ENCODE assay signal across 21 cellular contexts in genomic region chr2:70747284-70747683, GRCh38. TPM values are rescaled to one million over a fixed set of nuclear protein-coding genes. Genes with fewer than 3 reads are reported as not detected.
DNase-seq lines count a peak whose midpoint lies in the region; ATAC-seq, FAIRE-seq and TF ChIP-seq lines count a peak whose summit lies in the region.
"Had no signal": no experiment of that assay in that cellular context is flagged by ENCODE, and none has a peak within 500 bp of the region (broad histone marks: within the 10 kb centered on the region; RNA-seq: fewer than 3 reads in every experiment).

No MANE protein-coding gene starts in this region.

- peaks cover 5% of the 10 kb centered on the region for H3K36me3 Mint-ChIP-seq in endothelial cell (ENCODE audit: low read depth, unreplicated experiment)

- no TSS peak for BruUV-seq in HepG2 (replicated peaks; lab: Mats Ljungman, UMichigan)

- H3K27me3 ChIP-seq in HepG2 (ENCODE audit: control insufficient read depth in 1 of 2, insufficient read depth in 2 of 2, low read length in 2 of 2) (peaks cover 0 to 4% of the 10 kb centered on the region in 2 experiments; a peak in 1 of 5 replicates), right lobe of liver (no peaks in the 10 kb centered on the region), foreskin keratinocyte (peaks cover 37% of the 10 kb centered on the region)
- H3K27me3 ChIP-seq: BE2C had no signal

- no peaks in the 10 kb centered on the region for H3K4me1 ChIP-seq in HepG2 (ENCODE audit: insufficient read depth, low read length)
- H3K4me1 ChIP-seq in right lobe of liver = no peaks in the 10 kb centered on the region
- H3K4me1 ChIP-seq in foreskin keratinocyte = no peaks in the 10 kb centered on the region
- H3K4me1 ChIP-seq: BE2C, SJSA1 had no signal

- TF ChIP-seq CTCF in HepG2 (CRISPR knock-in tag; IDR thresholded peaks at IDR 0.05) (no peak), right lobe of liver (IDR thresholded peaks at IDR 0.05) (no peak), endothelial cell (IDR thresholded peaks at IDR 0.05; ENCODE audit: unreplicated experiment) (no peak), foreskin keratinocyte (conservative IDR thresholded peaks at IDR 0.05) (no peak)

- H3K79me2 ChIP-seq in HepG2 (ENCODE audit: insufficient read depth, low read length) = no peaks in the 10 kb centered on the region

- CTCF ChIA-PET in HepG2 (lab: Yijun Ruan, JAX; ENCODE audit: low intra/inter-chr PET ratio, low total read pairs) = no interaction called here

- peaks cover 12% of the 10 kb centered on the region for H3K4me1 Mint-ChIP-seq in endothelial cell (ENCODE audit: unreplicated experiment)

- H3K9me3 ChIP-seq in HepG2 (ENCODE audit: low read length) (no peaks in the 10 kb centered on the region), right lobe of liver (no peaks in the 10 kb centered on the region)
- H3K9me3 ChIP-seq: BE2C, SJSA1 had no signal

- no peak overlapping the region for H3K4me3 ChIP-seq in HepG2 (replicated peaks in 1 of 3; ENCODE audit: insufficient read depth in 1 of 3, low read depth in 2 of 3, low read length in 3 of 3)
- no peak overlapping the region for H3K4me3 ChIP-seq in right lobe of liver
- H3K4me3 ChIP-seq: SJSA1 had no signal

- H3K27ac ChIP-seq in HepG2 (ENCODE audit: extremely low read length, insufficient read depth, low read length) (no peak overlapping the region), right lobe of liver (no peak overlapping the region), foreskin keratinocyte (no peak overlapping the region)
- H3K27ac ChIP-seq: SJSA1 had no signal

- no peak for TF ChIP-seq EP300 in HepG2 (IDR thresholded peaks at IDR 0.05; ENCODE audit: low read depth in 2 of 2, low read length in 2 of 2)
- no peak for TF ChIP-seq EP300 in HepG2 (CRISPR knock-in tag; IDR thresholded peaks at IDR 0.05; ENCODE audit: borderline replicate concordance)

- H2AFZ ChIP-seq in HepG2 (ENCODE audit: low read length) = no peak overlapping the region

- H3K27ac Mint-ChIP-seq in endothelial cell (ENCODE audit: unreplicated experiment) = no peak overlapping the region

- H3K9me3 Mint-ChIP-seq in endothelial cell (ENCODE audit: unreplicated experiment) = no peaks in the 10 kb centered on the region

- peaks cover 2% of the 10 kb centered on the region for H3K27me3 Mint-ChIP-seq in endothelial cell (ENCODE audit: unreplicated experiment)

- peak overlapping the region; percentile 0 for H3K4me3 Mint-ChIP-seq in endothelial cell (ENCODE audit: unreplicated experiment)

- H3K9ac ChIP-seq in HepG2 (ENCODE audit: insufficient read depth, low read depth, low read length) = no peak overlapping the region

- in situ Hi-C loops in HepG2 (cut with HindIII; ENCODE audit: extremely low pct_ligation_motif_present, low pct_unique_long_range_greater_than_20kb) = no loop called here

- intact Hi-C loops in HepG2 (cut with micrococcal nuclease; ENCODE audit: unreplicated experiment) (no loop called here), right lobe of liver (cut with DNase I) (no loop called here)

- POLR2A ChIA-PET in HepG2 (lab: Yijun Ruan, JAX) = interaction anchor here (0.7 kb wide), 1 partner anchor 390 kb away, joined by 4 read pairs; no protein-coding TSS in a partner anchor

- TF ChIP-seq RAD21 in HepG2 (CRISPR knock-in tag; IDR thresholded peaks at IDR 0.05) = no peak

- FAIRE-seq in HepG2 (lab: Jason Lieb, UNC) = no peak
- FAIRE-seq: A204.1, D721Med, H54, RCC 7860 had no signal

- H3K4me2 ChIP-seq in HepG2 (ENCODE audit: low read depth, low read length) = no peak overlapping the region

- no peak for DNase-seq in HepG2 (ENCODE audit: low spot score)
- no peak for DNase-seq in right lobe of liver
- peak; percentile 5 for DNase-seq in NAMALWA (ENCODE audit: low spot score)
- no peak for DNase-seq in endothelial cell (ENCODE audit: low spot score)
- no peak for DNase-seq in NCI-H2171 treated with DMSO at 0.1 percent for 48 hours (lab: John Stamatoyannopoulos, UW)
- no peak for DNase-seq in foreskin keratinocyte
- DNase-seq in HPDE6-E6E7 (ENCODE audit: extremely low spot score) = no peak
- DNase-seq: BE2C, EL, GF-D8, NCI-H1694, NCI-H2081, NCI-H2171, NCI-H524 treated with DMSO at 0.1 percent for 48 hours, OCI-M1 had no signal

- no peaks in the 10 kb centered on the region for H4K20me1 ChIP-seq in HepG2 (ENCODE audit: insufficient read depth, low read length)

- no peak for TF ChIP-seq POLR2A in HepG2 (IDR thresholded peaks at IDR 0.05; ENCODE audit: insufficient read depth in 1 of 2, low read depth in 2 of 2, low read length in 2 of 2)
- no peak for TF ChIP-seq POLR2A in right lobe of liver (IDR thresholded peaks at IDR 0.05)

- ATAC-seq in HepG2 = no peak
- no peak for ATAC-seq in right lobe of liver
- ATAC-seq in foreskin keratinocyte = no peak

- WGBS in HepG2 (ENCODE audit: low lambda C conversion rate) = 35% methylated on average over 3 of the region's 3 CpGs
- WGBS in right lobe of liver (ENCODE audit: insufficient coverage, low coverage, low lambda C conversion rate, missing lambda C conversion rate) = 86% methylated on average over 2 of the region's 3 CpGs

- H3K36me3 ChIP-seq in HepG2 (replicated peaks in 1 of 2; ENCODE audit: control insufficient read depth in 1 of 2, insufficient read depth in 2 of 2, low read length in 2 of 2) = no peaks in the 10 kb centered on the region
- H3K36me3 ChIP-seq in right lobe of liver = no peaks in the 10 kb centered on the region
- H3K36me3 ChIP-seq: BE2C, SJSA1 had no signal

TF ChIP-seq in HepG2, 621 proteins besides CTCF, POLR2A, EP300 and RAD21 (continues in another document):
- 0 out of 2 replicates have a peak, but pooled peaks have one; percentile 11 for TF ChIP-seq GABPA (IDR thresholded peaks at IDR 0.05; ENCODE audit: low read depth, low read length)
- TF ChIP-seq GABPA (CRISPR knock-in tag; IDR thresholded peaks at IDR 0.05; ENCODE audit: low read depth) = no peak
- TF ChIP-seq ZNF180 (CRISPR knock-in tag; IDR thresholded peaks at IDR 0.05; ENCODE audit: borderline replicate concordance, low read depth) = no peak
- TF ChIP-seq HOXA7 (CRISPR knock-in tag; IDR thresholded peaks at IDR 0.05) = no peak

RNA-seq across cellular contexts. Expression of gene ADD2, which starts 20.7 kb away (rescaled TPM):
- total RNA-seq in HepG2 (2016; rRNA removed; fragmentation: Illumina TruSeq; extraction: Trizol) = 0.13 TPM in 1 of 2 replicates, not detected in the other
- total RNA-seq in HepG2 (2016; cell fraction: cytosol; rRNA removed; fragmentation: Illumina TruSeq; extraction: Trizol; ENCODE audit: low read depth) = not detected in 2 replicates
- 0.12 and 0.15 TPM in 2 replicates for total RNA-seq in HepG2 (2016; cell fraction: insoluble cytoplasmic fraction; rRNA removed; fragmentation: Illumina TruSeq; extraction: Trizol)
- 0.09 and 0.21 TPM in 2 replicates for total RNA-seq in HepG2 (2016; cell fraction: membrane; rRNA removed; fragmentation: Illumina TruSeq; extraction: Trizol)
- 0.34 TPM in 1 of 2 replicates, not detected in the other for total RNA-seq in HepG2 (2016; cell fraction: nucleus; rRNA removed; fragmentation: Illumina TruSeq; extraction: Trizol)
- 0.05 and 0.07 TPM in 2 replicates for polyA plus RNA-seq in HepG2 (2011; rRNA removed)
- polyA plus RNA-seq in HepG2 (2011; cell fraction: cytosol; rRNA removed) = 0.05 and 0.13 TPM in 2 replicates
- polyA plus RNA-seq in HepG2 (2011; cell fraction: nucleus; rRNA removed) = 0.05 and 0.19 TPM in 2 replicates
- polyA plus RNA-seq in HepG2 (2012) = 0.05 and 0.07 TPM in 2 replicates
- polyA plus RNA-seq in HepG2 (2016; cell fraction: cytosol; fragmentation: Illumina TruSeq; extraction: Trizol; ENCODE audit: low read depth) = 0.03 TPM in 1 of 2 replicates, not detected in the other
- 0.19 and 0.32 TPM in 2 replicates for polyA plus RNA-seq in HepG2 (2016; cell fraction: insoluble cytoplasmic fraction; fragmentation: Illumina TruSeq; extraction: Trizol; ENCODE audit: low read depth)
- 0.19 and 0.45 TPM in 2 replicates for polyA plus RNA-seq in HepG2 (2016; cell fraction: membrane; fragmentation: Illumina TruSeq; extraction: Trizol; ENCODE audit: low read depth)
- 0.23 TPM in 1 of 2 replicates, not detected in the other for polyA plus RNA-seq in HepG2 (2016; cell fraction: nucleus; fragmentation: Illumina TruSeq; extraction: Trizol; ENCODE audit: insufficient read depth, low read depth)
- 1.0 TPM in 1 of 2 replicates, not detected in the other for polyA minus RNA-seq in HepG2 (2011; rRNA and poly(A)+ RNA removed; ENCODE audit: low replicate concordance)
- polyA minus RNA-seq in HepG2 (2011; cell fraction: cytosol; rRNA and poly(A)+ RNA removed) = not detected in 2 replicates
- not detected in 2 replicates for polyA minus RNA-seq in HepG2 (2011; cell fraction: nucleus; rRNA and poly(A)+ RNA removed)
- under 1 TPM in 5 of 6 experiments, not detected in 1; under 0.01 to 1.00 (median 0.14) TPM for total RNA-seq in right lobe of liver
- total RNA-seq in endothelial cell (ENCODE audit: unreplicated experiment) = 54.0 TPM
- total RNA-seq in foreskin keratinocyte = 0.18 and 1.8 TPM in 2 replicates
- polyA plus RNA-seq in foreskin keratinocyte = 0.07 and 0.87 TPM in 2 replicates
- total RNA-seq: SJSA1 had no signal

RNA-seq across cellular contexts. Expression of gene FIGLA, which starts 43.2 kb away (rescaled TPM):
- not detected in 2 replicates for total RNA-seq in HepG2 (2016; rRNA removed; fragmentation: Illumina TruSeq; extraction: Trizol)
- total RNA-seq in HepG2 (2016; cell fraction: cytosol; rRNA removed; fragmentation: Illumina TruSeq; extraction: Trizol; ENCODE audit: low read depth) = not detected in 2 replicates
- not detected in 2 replicates for total RNA-seq in HepG2 (2016; cell fraction: insoluble cytoplasmic fraction; rRNA removed; fragmentation: Illumina TruSeq; extraction: Trizol)
- not detected in 2 replicates for total RNA-seq in HepG2 (2016; cell fraction: membrane; rRNA removed; fragmentation: Illumina TruSeq; extraction: Trizol)
- total RNA-seq in HepG2 (2016; cell fraction: nucleus; rRNA removed; fragmentation: Illumina TruSeq; extraction: Trizol) = not detected in 2 replicates
- not detected in 2 replicates for polyA plus RNA-seq in HepG2 (2011; rRNA removed)
- not detected in 2 replicates for polyA plus RNA-seq in HepG2 (2011; cell fraction: cytosol; rRNA removed)
- polyA plus RNA-seq in HepG2 (2011; cell fraction: nucleus; rRNA removed) = not detected in 2 replicates
- not detected in 2 replicates for polyA plus RNA-seq in HepG2 (2012)
- polyA plus RNA-seq in HepG2 (2016; cell fraction: cytosol; fragmentation: Illumina TruSeq; extraction: Trizol; ENCODE audit: low read depth) = not detected in 2 replicates
- not detected in 2 replicates for polyA plus RNA-seq in HepG2 (2016; cell fraction: insoluble cytoplasmic fraction; fragmentation: Illumina TruSeq; extraction: Trizol; ENCODE audit: low read depth)
- not detected in 2 replicates for polyA plus RNA-seq in HepG2 (2016; cell fraction: membrane; fragmentation: Illumina TruSeq; extraction: Trizol; ENCODE audit: low read depth)
- not detected in 2 replicates for polyA plus RNA-seq in HepG2 (2016; cell fraction: nucleus; fragmentation: Illumina TruSeq; extraction: Trizol; ENCODE audit: insufficient read depth, low read depth)
- not detected in 2 replicates for polyA minus RNA-seq in HepG2 (2011; rRNA and poly(A)+ RNA removed; ENCODE audit: low replicate concordance)
- polyA minus RNA-seq in HepG2 (2011; cell fraction: cytosol; rRNA and poly(A)+ RNA removed) = not detected in 2 replicates
- polyA minus RNA-seq in HepG2 (2011; cell fraction: nucleus; rRNA and poly(A)+ RNA removed) = not detected in 2 replicates
- total RNA-seq in right lobe of liver = not detected
- not detected for total RNA-seq in endothelial cell (ENCODE audit: unreplicated experiment)
- total RNA-seq in foreskin keratinocyte = not detected in 2 replicates
- not detected in 2 replicates for polyA plus RNA-seq in foreskin keratinocyte
- total RNA-seq: HT-29, SJSA1 had no signal

Comparison
In these comparisons a context has a peak if more than half of its experiments do, and no peak if none do; other contexts are left out.
1. RNA of gene ADD2, which starts 20.7 kb away (total RNA-seq): 54.0 TPM in endothelial cell (single experiment); 0.18 to 1.8 TPM in foreskin keratinocyte, under 0.01 to 1.00 TPM in right lobe of liver and 0.09 to 0.34 TPM in HepG2; every median in the first group is over 10 times any median in the second.